ENCODE assay signal across 8 cellular contexts in genomic region chr7:150686030-150686626, GRCh38. TPM values are rescaled to one million over a fixed set of nuclear protein-coding genes. Genes with fewer than 3 reads are reported as not detected.
DNase-seq lines count a peak whose midpoint lies in the region; ATAC-seq, FAIRE-seq and TF ChIP-seq lines count a peak whose summit lies in the region.

No MANE protein-coding gene starts in this region.

- H3K4me3 ChIP-seq in A549 (no peak overlapping the region), MG63 (peak overlapping the region; percentile 52)

- peak overlapping the region; percentile 65 for H3K4me2 ChIP-seq in A549

- H3K36me3 ChIP-seq in MG63: no peaks in the 10 kb centered on the region

- CTCF ChIA-PET in A549 (lab: Yijun Ruan, JAX): no interaction called here

- ATAC-seq in A549 (peak in 1 of 2 experiments; percentile 25; a peak in 1 of 6 replicates), GM19397 (IDR thresholded peaks at IDR 0.05; ENCODE audit: unreplicated experiment) (peak; percentile 35), sciatic nerve (peak; percentile 38)

- intact Hi-C loops in sciatic nerve (cut with DNase I): no loop called here

- no peak for FAIRE-seq in A549 (lab: Jason Lieb, UNC)

- no peak overlapping the region for H3K27ac ChIP-seq in A549

- 70% methylated on average over 8 of the region's 9 CpGs for WGBS in A549 (ENCODE audit: missing lambda C conversion rate)

- TF ChIP-seq POLR2A in A549 (IDR thresholded peaks at IDR 0.05; ENCODE audit: low read length): no peak

- H3K4me1 Mint-ChIP-seq in endothelial cell (ENCODE audit: unreplicated experiment): peaks cover 37% of the 10 kb centered on the region

- TF ChIP-seq CTCF in A549 (IDR thresholded peaks at IDR 0.05) (no peak), endothelial cell (IDR thresholded peaks at IDR 0.05; ENCODE audit: unreplicated experiment) (no peak), GM10266 (IDR thresholded peaks at IDR 0.05; ENCODE audit: control insufficient read depth, insufficient read depth, low read depth, missing control alignments) (no peak)

- H3K27ac Mint-ChIP-seq in endothelial cell (ENCODE audit: unreplicated experiment): peak overlapping the region; percentile 57

- TF ChIP-seq EP300 in A549 (IDR thresholded peaks at IDR 0.05): no peak

- DNase-seq in A549 (ENCODE audit: low read depth in 1 of 2, low spot score in 1 of 2) (no peak), MG63 (no peak), endothelial cell (ENCODE audit: low spot score) (no peak), sciatic nerve (ENCODE audit: low spot score) (no peak), NCI-H1436 treated with DMSO at 0.1 percent for 48 hours (lab: John Stamatoyannopoulos, UW) (no peak), GM10266 (ENCODE audit: extremely low spot score) (no peak), NCI-H526 (lab: John Stamatoyannopoulos, UW) (no peak)

- H3K9me3 Mint-ChIP-seq in endothelial cell (ENCODE audit: unreplicated experiment): peaks cover 6% of the 10 kb centered on the region

- H3K4me1 ChIP-seq in A549: no peaks in the 10 kb centered on the region

- POLR2A ChIA-PET in A549 (lab: Yijun Ruan, JAX): no interaction called here

- H3K27me3 Mint-ChIP-seq in endothelial cell (ENCODE audit: unreplicated experiment): peaks cover 6% of the 10 kb centered on the region

- H3K36me3 Mint-ChIP-seq in endothelial cell (ENCODE audit: low read depth, unreplicated experiment): peaks cover 27% of the 10 kb centered on the region

- H3K9me3 ChIP-seq in A549 (no peaks in the 10 kb centered on the region), MG63 (no peaks in the 10 kb centered on the region)

- TF ChIP-seq RAD21 in A549 (conservative IDR thresholded peaks at IDR 0.05 in 1 of 2, IDR thresholded peaks at IDR 0.05 in 1 of 2): no peak

- no peaks in the 10 kb centered on the region for H3K27me3 ChIP-seq in MG63

- no peak overlapping the region for H3K4me3 Mint-ChIP-seq in endothelial cell (ENCODE audit: unreplicated experiment)

TF ChIP-seq in A549, 52 proteins besides CTCF, POLR2A, EP300 and RAD21:
- TF ChIP-seq USF2 (IDR thresholded peaks at IDR 0.05) (no peak), MYC (IDR thresholded peaks at IDR 0.05; ENCODE audit: borderline replicate concordance, low read length) (no peak), CHD4 (IDR thresholded peaks at IDR 0.05; ENCODE audit: borderline replicate concordance) (no peak), CBX2 (IDR thresholded peaks at IDR 0.05; ENCODE audit: borderline replicate concordance, low read depth) (no peak), POLR2AphosphoS2 (conservative IDR thresholded peaks at IDR 0.05; ENCODE audit: low read length) (no peak), BCL3 (IDR thresholded peaks at IDR 0.05) (no peak)

RNA-seq across cellular contexts. Expression of gene GIMAP2, which starts 0.6 kb away (rescaled TPM):
- polyA plus RNA-seq in A549 (2011; rRNA removed): 0.12 and 0.14 TPM in 2 replicates
- polyA plus RNA-seq in A549 (2012; cell fraction: cytosol; rRNA removed): 0.03 TPM in 1 of 2 replicates, not detected in the other
- not detected in 2 replicates for polyA plus RNA-seq in A549 (2012; cell fraction: nucleus; rRNA removed)
- 0.12 TPM in 1 of 3 replicates, not detected in the others for polyA plus RNA-seq in A549 (2017; fragmentation: RNase III; extraction: RNeasy Plus Mini Kit Qiagen cat#74134 plus additional on column Dnase treatment)
- polyA minus RNA-seq in A549 (2011; rRNA and poly(A)+ RNA removed): not detected in 2 replicates
- total RNA-seq in MG63 (2014; rRNA removed; shearing (Covaris generic); ENCODE audit: low replicate concordance): 3.1 and 8.3 TPM in 2 replicates
- 1.9 TPM for total RNA-seq in endothelial cell (ENCODE audit: unreplicated experiment)
- total RNA-seq in sciatic nerve: 11.7 TPM

RNA-seq across cellular contexts. Expression of gene GIMAP1, which starts 30.3 kb away (rescaled TPM):
- polyA plus RNA-seq in A549 (2011; rRNA removed) (not detected in 2 replicates), A549 (2017; fragmentation: RNase III; extraction: RNeasy Plus Mini Kit Qiagen cat#74134 plus additional on column Dnase treatment) (not detected in 3 replicates)
- not detected in 2 replicates for polyA plus RNA-seq in A549 (2012; cell fraction: cytosol; rRNA removed)
- not detected in 2 replicates for polyA plus RNA-seq in A549 (2012; cell fraction: nucleus; rRNA removed)
- polyA minus RNA-seq in A549 (2011; rRNA and poly(A)+ RNA removed): not detected in 2 replicates
- not detected in 2 replicates for total RNA-seq in MG63 (2014; rRNA removed; shearing (Covaris generic); ENCODE audit: low replicate concordance)
- total RNA-seq in endothelial cell (ENCODE audit: unreplicated experiment) (3.6 TPM), sciatic nerve (8.5 TPM)

RNA-seq across cellular contexts. Expression of gene GIMAP5, which starts 51.1 kb away (rescaled TPM):
- polyA plus RNA-seq in A549 (2011; rRNA removed) (not detected in 2 replicates), A549 (2017; fragmentation: RNase III; extraction: RNeasy Plus Mini Kit Qiagen cat#74134 plus additional on column Dnase treatment) (not detected in 3 replicates)
- polyA plus RNA-seq in A549 (2012; cell fraction: cytosol; rRNA removed): not detected in 2 replicates
- polyA plus RNA-seq in A549 (2012; cell fraction: nucleus; rRNA removed): not detected in 2 replicates
- not detected in 2 replicates for polyA minus RNA-seq in A549 (2011; rRNA and poly(A)+ RNA removed)
- not detected in 2 replicates for total RNA-seq in MG63 (2014; rRNA removed; shearing (Covaris generic); ENCODE audit: low replicate concordance)
- total RNA-seq in endothelial cell (ENCODE audit: unreplicated experiment) (220 TPM), sciatic nerve (18.4 TPM)

RNA-seq across cellular contexts. Expression of gene GIMAP6, which starts 53.9 kb away (rescaled TPM):
- not detected in 2 replicates for polyA plus RNA-seq in A549 (2011; rRNA removed)
- not detected in 2 replicates for polyA plus RNA-seq in A549 (2012; cell fraction: cytosol; rRNA removed)
- not detected in 2 replicates for polyA plus RNA-seq in A549 (2012; cell fraction: nucleus; rRNA removed)
- not detected in 3 replicates for polyA plus RNA-seq in A549 (2017; fragmentation: RNase III; extraction: RNeasy Plus Mini Kit Qiagen cat#74134 plus additional on column Dnase treatment)
- polyA minus RNA-seq in A549 (2011; rRNA and poly(A)+ RNA removed): not detected in 2 replicates
- total RNA-seq in MG63 (2014; rRNA removed; shearing (Covaris generic); ENCODE audit: low replicate concordance): not detected in 2 replicates
- 47.7 TPM for total RNA-seq in endothelial cell (ENCODE audit: unreplicated experiment)
- total RNA-seq in sciatic nerve: 32.7 TPM

Comparison
In these comparisons a context has a peak if more than half of its experiments do, and no peak if none do; other contexts are left out.
1. RNA of gene GIMAP5, which starts 51.1 kb away (total RNA-seq): 220 TPM in endothelial cell (single experiment) and 18.4 TPM in sciatic nerve (single experiment); not detected in MG63; every median in the first group is over 10 times any median in the second.